11 cellular contexts compared by ENCODE assay signal in genomic region chr13:33545492-33545891, GRCh38.
A peak's percentile ranks its signal among the peaks of the same experiment; 100 is the strongest.
DNase-seq lines count a peak whose midpoint lies in the region; ATAC-seq and TF ChIP-seq lines count a peak whose summit lies in the region.
"Had no signal": no experiment of that assay in that cellular context is flagged by ENCODE, and none has a peak within 500 bp of the region (broad histone marks: within the 10 kb centered on the region; RNA-seq: fewer than 3 reads in every experiment).

No MANE protein-coding gene starts in this region.

- no peak for DNase-seq in activated T-cell treated with anti-CD3 and anti-CD28 coated beads, Interleukin-2, amount 50 U/mL, for 24 hours
- no peak for DNase-seq in activated T-cell treated with anti-CD3 and anti-CD28 coated beads, Interleukin-2, amount 50 U/mL, for 1 hour
- DNase-seq in activated B cell treated with CpG ODN at 0.5 μM for 24 hours (no peak), mesothelial cell of epicardium (ENCODE audit: low spot score in 2 of 2, unreplicated experiment in 2 of 2) (no peak), type B pancreatic cell (ENCODE audit: extremely low spot score, unreplicated experiment) (no peak), SHP77 treated with DMSO at 0.1 percent for 48 hours (lab: John Stamatoyannopoulos, UW) (no peak)
- DNase-seq in stimulated activated CD4-positive, alpha-beta T cell treated with anti-CD3 and anti-CD28 coated beads, Interleukin-1b, Interleukin-23, amount 100 ng/mL, for 48 hours = no peak
- DNase-seq: DMS79 treated with DMSO at 0.1 percent for 48 hours, NCI-H524, thyroid gland had no signal

- TF ChIP-seq CTCF in activated B cell treated with CpG ODN at 0.5 μM for 24 hours (IDR thresholded peaks at IDR 0.05) (no peak), mesothelial cell of epicardium (IDR thresholded peaks at IDR 0.05; ENCODE audit: unreplicated experiment) (no peak), type B pancreatic cell (conservative IDR thresholded peaks at IDR 0.05) (no peak)

- POLR2A ChIA-PET in activated B cell treated with CpG ODN at 0.5 μM for 24 hours (lab: Charles Lee) = no interaction called here

- ATAC-seq in activated B cell treated with CpG ODN at 0.5 μM for 24 hours (ENCODE audit: low read depth) (no peak), SK-N-SH treated with all-trans-retinoic acid at 6 μM for 48 hours (no peak)

- no peaks in the 10 kb centered on the region for H3K9me3 Mint-ChIP-seq in activated T-cell treated with anti-CD3 and anti-CD28 coated beads, Interleukin-2, amount 50 U/mL, for 24 hours
- no peaks in the 10 kb centered on the region for H3K9me3 Mint-ChIP-seq in activated B cell treated with CpG ODN at 0.5 μM for 24 hours
- peaks cover 2% of the 10 kb centered on the region for H3K9me3 Mint-ChIP-seq in mesothelial cell of epicardium
- H3K9me3 Mint-ChIP-seq in type B pancreatic cell = no peaks in the 10 kb centered on the region

- intact Hi-C loops in activated B cell treated with CpG ODN at 0.5 μM for 24 hours (cut with micrococcal nuclease) = loop anchor here (10.0 kb wide), 1 partner anchor 1511 kb away; the partner anchor contains the start of gene FRY

- H3K27ac Mint-ChIP-seq in activated T-cell treated with anti-CD3 and anti-CD28 coated beads, Interleukin-2, amount 50 U/mL, for 24 hours = peak overlapping the region; percentile 34
- peak overlapping the region; percentile 57 for H3K27ac Mint-ChIP-seq in activated B cell treated with CpG ODN at 0.5 μM for 24 hours
- H3K27ac Mint-ChIP-seq in mesothelial cell of epicardium = peak overlapping the region; percentile 79
- H3K27ac Mint-ChIP-seq in type B pancreatic cell = peak overlapping the region; percentile 40

- H3K4me1 Mint-ChIP-seq in activated T-cell treated with anti-CD3 and anti-CD28 coated beads, Interleukin-2, amount 50 U/mL, for 24 hours (ENCODE audit: low read depth) = peaks cover 48% of the 10 kb centered on the region
- H3K4me1 Mint-ChIP-seq in activated B cell treated with CpG ODN at 0.5 μM for 24 hours (peaks cover 54% of the 10 kb centered on the region), mesothelial cell of epicardium (peaks cover 39% of the 10 kb centered on the region), type B pancreatic cell (ENCODE audit: unreplicated experiment) (peaks cover 24% of the 10 kb centered on the region)

- CTCF ChIA-PET in activated B cell treated with CpG ODN at 0.5 μM for 24 hours (lab: Charles Lee) = no interaction called here

- H3K27me3 Mint-ChIP-seq in activated T-cell treated with anti-CD3 and anti-CD28 coated beads, Interleukin-2, amount 50 U/mL, for 24 hours = no peaks in the 10 kb centered on the region
- H3K27me3 Mint-ChIP-seq in activated B cell treated with CpG ODN at 0.5 μM for 24 hours (no peaks in the 10 kb centered on the region), mesothelial cell of epicardium (ENCODE audit: low read depth) (no peaks in the 10 kb centered on the region), type B pancreatic cell (peaks cover 2% of the 10 kb centered on the region)

- peaks cover 7% of the 10 kb centered on the region for H3K36me3 Mint-ChIP-seq in activated T-cell treated with anti-CD3 and anti-CD28 coated beads, Interleukin-2, amount 50 U/mL, for 24 hours (ENCODE audit: low read depth)
- H3K36me3 Mint-ChIP-seq in activated B cell treated with CpG ODN at 0.5 μM for 24 hours (ENCODE audit: low read depth) (peaks cover 8% of the 10 kb centered on the region), mesothelial cell of epicardium (no peaks in the 10 kb centered on the region), type B pancreatic cell (no peaks in the 10 kb centered on the region)

- H3K4me3 Mint-ChIP-seq in activated T-cell treated with anti-CD3 and anti-CD28 coated beads, Interleukin-2, amount 50 U/mL, for 24 hours = no peak overlapping the region
- H3K4me3 Mint-ChIP-seq in activated B cell treated with CpG ODN at 0.5 μM for 24 hours (no peak overlapping the region), mesothelial cell of epicardium (no peak overlapping the region), type B pancreatic cell (peak overlapping the region; percentile 23)

TF ChIP-seq in SK-N-SH treated with all-trans-retinoic acid at 6 μM for 48 hours, 23 proteins besides CTCF, POLR2A, EP300 and RAD21:
- TF ChIP-seq ESRRG (CRISPR knock-in tag; IDR thresholded peaks at IDR 0.05) = no peak
- TF ChIP-seq ZNF8 (CRISPR knock-in tag; IDR thresholded peaks at IDR 0.05) = no peak
- no peak for TF ChIP-seq ZFP3 (CRISPR knock-in tag; IDR thresholded peaks at IDR 0.05)
- no peak for TF ChIP-seq CSRNP3 (CRISPR knock-in tag; IDR thresholded peaks at IDR 0.05)
- no peak for TF ChIP-seq ZC3H10 (CRISPR knock-in tag; IDR thresholded peaks at IDR 0.05)
- TF ChIP-seq TCF4 (CRISPR knock-in tag; IDR thresholded peaks at IDR 0.05; ENCODE audit: borderline replicate concordance) = no peak
- TF ChIP-seq CSDC2 (CRISPR knock-in tag; IDR thresholded peaks at IDR 0.05) = no peak
- no peak for TF ChIP-seq TOX (CRISPR knock-in tag; IDR thresholded peaks at IDR 0.05; ENCODE audit: borderline replicate concordance)
- no peak for TF ChIP-seq CREB5 (CRISPR knock-in tag; IDR thresholded peaks at IDR 0.05; ENCODE audit: low read depth)
- no peak for TF ChIP-seq ARNTL (CRISPR knock-in tag; IDR thresholded peaks at IDR 0.05; ENCODE audit: borderline replicate concordance, low read depth)
- TF ChIP-seq ISL1 (CRISPR knock-in tag; IDR thresholded peaks at IDR 0.05) = no peak
- no peak for TF ChIP-seq RARB (CRISPR knock-in tag; IDR thresholded peaks at IDR 0.05)
- no peak for TF ChIP-seq ZNF565 (CRISPR knock-in tag; conservative IDR thresholded peaks at IDR 0.05; ENCODE audit: low read depth)
- no peak for TF ChIP-seq ZNF70 (CRISPR knock-in tag; IDR thresholded peaks at IDR 0.05)
- TF ChIP-seq BACH2 (CRISPR knock-in tag; IDR thresholded peaks at IDR 0.05; ENCODE audit: borderline replicate concordance) = no peak
